8 cellular contexts compared by ENCODE assay signal in genomic region chr11:118529584-118530175, GRCh38.
DNase-seq lines count a peak whose midpoint lies in the region; ATAC-seq and TF ChIP-seq lines count a peak whose summit lies in the region.

No MANE protein-coding gene starts in this region.

- no peak for TF ChIP-seq CTCF in WERI-Rb-1 (IDR thresholded peaks at IDR 0.05; ENCODE audit: low read depth, low read length)

- DNase-seq in T-helper 1 cell (no peak), WERI-Rb-1 (no peak), SKM-1 treated with dmso at 0.1 percent for 144 hours (lab: John Stamatoyannopoulos, UW; ENCODE audit: unreplicated experiment) (no peak), anterior cingulate cortex (lab: John Stamatoyannopoulos, UW) (no peak)

- peaks cover 19% of the 10 kb centered on the region for H3K36me3 ChIP-seq in WERI-Rb-1

- no peaks in the 10 kb centered on the region for H3K9me3 Mint-ChIP-seq in T-helper 1 cell treated with Interleukin-12 subunit alpha and Interleukin-12 subunit beta and Interleukin-4 antibody, amounts not matched to agents 30 μg/mL and 1 μg/mL, for 36 hours
- no peaks in the 10 kb centered on the region for H3K9me3 Mint-ChIP-seq in stimulated activated memory B cell treated with anti-CD40 and anti-IgM and Interleukin-4, amounts not matched to agents 10 μg/mL and 1 μg/mL and 100 μg/mL, for 72 hours

- ATAC-seq in stimulated activated memory B cell treated with anti-CD40 and anti-IgM and Interleukin-4, amounts not matched to agents 10 μg/mL and 1 μg/mL and 100 μg/mL, for 72 hours, result no peak
- ATAC-seq in HG02973 (IDR thresholded peaks at IDR 0.05; ENCODE audit: unreplicated experiment), result no peak

- H3K4me1 Mint-ChIP-seq in T-helper 1 cell treated with Interleukin-12 subunit alpha and Interleukin-12 subunit beta and Interleukin-4 antibody, amounts not matched to agents 30 μg/mL and 1 μg/mL, for 36 hours (ENCODE audit: low read depth), result peaks cover 24% of the 10 kb centered on the region
- peaks cover 42% of the 10 kb centered on the region for H3K4me1 Mint-ChIP-seq in stimulated activated memory B cell treated with anti-CD40 and anti-IgM and Interleukin-4, amounts not matched to agents 10 μg/mL and 1 μg/mL and 100 μg/mL, for 72 hours

- H3K4me3 ChIP-seq in WERI-Rb-1 (ENCODE audit: low read depth, low read length) (peak overlapping the region; percentile 71), iPS-18c (ENCODE audit: insufficient read depth, low read depth, low read length) (peak overlapping the region; percentile 77)

- H3K9me3 ChIP-seq in WERI-Rb-1 (ENCODE audit: severe bottlenecking) (no peaks in the 10 kb centered on the region), iPS-18c (ENCODE audit: control insufficient read depth, insufficient read depth, low read length) (peaks cover 2% of the 10 kb centered on the region)

- H3K27me3 Mint-ChIP-seq in T-helper 1 cell treated with Interleukin-12 subunit alpha and Interleukin-12 subunit beta and Interleukin-4 antibody, amounts not matched to agents 30 μg/mL and 1 μg/mL, for 36 hours (ENCODE audit: low read depth), result no peaks in the 10 kb centered on the region
- H3K27me3 Mint-ChIP-seq in stimulated activated memory B cell treated with anti-CD40 and anti-IgM and Interleukin-4, amounts not matched to agents 10 μg/mL and 1 μg/mL and 100 μg/mL, for 72 hours, result no peaks in the 10 kb centered on the region

- peaks cover 15% of the 10 kb centered on the region for H3K36me3 Mint-ChIP-seq in T-helper 1 cell treated with Interleukin-12 subunit alpha and Interleukin-12 subunit beta and Interleukin-4 antibody, amounts not matched to agents 30 μg/mL and 1 μg/mL, for 36 hours (ENCODE audit: low read depth)
- peaks cover 15% of the 10 kb centered on the region for H3K36me3 Mint-ChIP-seq in stimulated activated memory B cell treated with anti-CD40 and anti-IgM and Interleukin-4, amounts not matched to agents 10 μg/mL and 1 μg/mL and 100 μg/mL, for 72 hours

- peak overlapping the region; percentile 83 for H3K27ac Mint-ChIP-seq in T-helper 1 cell treated with Interleukin-12 subunit alpha and Interleukin-12 subunit beta and Interleukin-4 antibody, amounts not matched to agents 30 μg/mL and 1 μg/mL, for 36 hours
- H3K27ac Mint-ChIP-seq in stimulated activated memory B cell treated with anti-CD40 and anti-IgM and Interleukin-4, amounts not matched to agents 10 μg/mL and 1 μg/mL and 100 μg/mL, for 72 hours, result peak overlapping the region; percentile 83

- H3K4me3 Mint-ChIP-seq in T-helper 1 cell treated with Interleukin-12 subunit alpha and Interleukin-12 subunit beta and Interleukin-4 antibody, amounts not matched to agents 30 μg/mL and 1 μg/mL, for 36 hours, result peak overlapping the region; percentile 92
- peak overlapping the region; percentile 84 for H3K4me3 Mint-ChIP-seq in stimulated activated memory B cell treated with anti-CD40 and anti-IgM and Interleukin-4, amounts not matched to agents 10 μg/mL and 1 μg/mL and 100 μg/mL, for 72 hours

- H3K27ac ChIP-seq in WERI-Rb-1, result peak overlapping the region; percentile 35; the same call in 1 of the 2 replicates

- H3K27me3 ChIP-seq in WERI-Rb-1 (ENCODE audit: insufficient read depth, low read depth, severe bottlenecking), result no peaks in the 10 kb centered on the region
